In the genomic region with DNA sequence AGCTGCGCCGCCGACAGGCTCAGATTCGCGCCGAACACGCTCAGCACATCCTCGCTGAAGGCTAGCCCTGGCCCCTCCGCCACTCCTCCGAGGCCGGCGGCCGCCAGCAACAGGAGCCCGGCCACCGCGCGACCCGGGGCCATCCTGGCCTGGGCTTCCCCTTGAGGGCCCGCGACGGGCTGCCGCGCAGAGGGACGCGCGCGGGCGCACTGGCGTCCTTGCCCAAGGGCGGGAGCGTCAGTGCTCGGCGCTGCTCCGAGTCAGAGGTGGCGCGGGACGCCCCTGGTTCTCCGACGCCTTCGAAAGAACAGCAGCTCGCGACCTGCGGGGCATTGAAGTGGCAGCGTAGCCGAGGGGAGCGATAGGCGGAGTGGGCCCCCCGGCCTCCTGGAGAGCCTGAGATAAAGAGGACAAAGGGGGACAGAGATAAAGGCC, we compare ENCODE assay signal across 1 cellular context.
TF ChIP-seq lines count a peak whose summit lies in the region.

No MANE protein-coding gene starts in this region.

TF ChIP-seq in IMR-90, 13 proteins besides CTCF, POLR2A, EP300 and RAD21 (continued from another document):
- TF ChIP-seq CHD1 (IDR thresholded peaks at IDR 0.05; ENCODE audit: low read depth, low read length) (no peak), BHLHE40 (IDR thresholded peaks at IDR 0.05; ENCODE audit: low read depth, low read length) (no peak), RFX5 (IDR thresholded peaks at IDR 0.05; ENCODE audit: low read depth, low read length) (no peak), RCOR1 (IDR thresholded peaks at IDR 0.05; ENCODE audit: insufficient replicate concordance, low read length) (no peak)
